ENCODE assay signal across 8 cellular contexts in genomic region chr19:1865172-1866010, GRCh38. TPM values are rescaled to one million over a fixed set of nuclear protein-coding genes. Genes with fewer than 3 reads are reported as not detected.
DNase-seq lines count a peak whose midpoint lies in the region; ATAC-seq and TF ChIP-seq lines count a peak whose summit lies in the region.

No MANE protein-coding gene starts in this region.

- TF ChIP-seq CTCF in Loucy (conservative IDR thresholded peaks at IDR 0.05; ENCODE audit: low read length) (no peak), coronary artery (IDR thresholded peaks at IDR 0.05) (no peak), neural progenitor cell (IDR thresholded peaks at IDR 0.05) (no peak)

- H3K9me2 ChIP-seq in Loucy (replicated peaks; ENCODE audit: low read depth, low read length) = no peaks in the 10 kb centered on the region

- H3K79me2 ChIP-seq in Loucy (ENCODE audit: insufficient read depth, low read length) (peaks cover 35% of the 10 kb centered on the region), neural progenitor cell (ENCODE audit: low read depth) (peaks cover 18% of the 10 kb centered on the region)

- peak overlapping the region; percentile 79 for H3K4me3 Mint-ChIP-seq in neural progenitor cell

- H3K4me1 ChIP-seq in BLaER1 (peaks cover 43% of the 10 kb centered on the region), Loucy (ENCODE audit: insufficient read depth, low read length, poor library complexity, severe bottlenecking) (peaks cover 11% of the 10 kb centered on the region), neural progenitor cell (peaks cover 15% of the 10 kb centered on the region)

- H3K9me3 ChIP-seq in BLaER1 = no peaks in the 10 kb centered on the region
- H3K9me3 ChIP-seq in Loucy (ENCODE audit: insufficient read depth, low read depth, low read length) = no peaks in the 10 kb centered on the region
- no peaks in the 10 kb centered on the region for H3K9me3 ChIP-seq in neural progenitor cell (ENCODE audit: low read depth)

- H3K36me3 Mint-ChIP-seq in neural progenitor cell = no peaks in the 10 kb centered on the region

- H3K4me3 ChIP-seq in BLaER1 (peak overlapping the region; percentile 96), Loucy (ENCODE audit: low read length, poor library complexity, severe bottlenecking) (peak overlapping the region; percentile 91), coronary artery (peak overlapping the region; percentile 97), neural progenitor cell (peak overlapping the region; percentile 69)

- H2AFZ ChIP-seq in Loucy (ENCODE audit: low read length) = no peak overlapping the region
- no peak overlapping the region for H2AFZ ChIP-seq in neural progenitor cell (replicated peaks)

- H3K9ac ChIP-seq in BLaER1 (peak overlapping the region; percentile 96), Loucy (ENCODE audit: low read depth, low read length, poor library complexity, severe bottlenecking) (peak overlapping the region; percentile 94), neural progenitor cell (peak overlapping the region; percentile 38)

- H3K36me3 ChIP-seq in BLaER1 (peaks cover 5% of the 10 kb centered on the region), Loucy (ENCODE audit: insufficient read depth, low read length) (no peaks in the 10 kb centered on the region), neural progenitor cell (no peaks in the 10 kb centered on the region)

- peaks cover 12% of the 10 kb centered on the region for H3K27me3 Mint-ChIP-seq in neural progenitor cell (ENCODE audit: insufficient read depth, low read depth)

- ATAC-seq in GM21367 (IDR thresholded peaks at IDR 0.05; ENCODE audit: unreplicated experiment) (no peak), GM21423 (IDR thresholded peaks at IDR 0.05; ENCODE audit: unreplicated experiment) (no peak)

- H3F3A ChIP-seq in Loucy (ENCODE audit: low read depth) (no peaks in the 10 kb centered on the region), neural progenitor cell (ENCODE audit: low read depth) (peaks cover 44% of the 10 kb centered on the region)

- H3K27ac ChIP-seq in BLaER1 (peak overlapping the region; percentile 98), coronary artery (peak overlapping the region; percentile 82 to 95), neural progenitor cell (no peak overlapping the region)

- no peak overlapping the region for H3K27ac Mint-ChIP-seq in neural progenitor cell

- peaks cover 17% of the 10 kb centered on the region for H3K4me1 Mint-ChIP-seq in neural progenitor cell

- peak; percentile 75 for DNase-seq in coronary artery (ENCODE audit: low spot score)
- no peak for DNase-seq in neural progenitor cell (ENCODE audit: low spot score)
- DNase-seq in NCI-H345 (lab: John Stamatoyannopoulos, UW) = no peak
- no peak for DNase-seq in activated CD4-positive, alpha-beta T cell treated with anti-CD3 and anti-CD28 coated beads, Interleukin-2, amount 50 U/mL, for 48 hours

- no peaks in the 10 kb centered on the region for H3K9me3 Mint-ChIP-seq in neural progenitor cell

- H3K27me3 ChIP-seq in BLaER1 (no peaks in the 10 kb centered on the region), Loucy (ENCODE audit: insufficient read depth, low read length, poor library complexity, severe bottlenecking) (no peaks in the 10 kb centered on the region), neural progenitor cell (peaks cover 25% of the 10 kb centered on the region)

- H3K4me2 ChIP-seq in BLaER1 (peak overlapping the region; percentile 93), Loucy (ENCODE audit: low read depth, low read length, poor library complexity, severe bottlenecking) (peak overlapping the region; percentile 79), neural progenitor cell (peak overlapping the region; percentile 83)

- peaks cover 22% of the 10 kb centered on the region for H4K20me1 ChIP-seq in BLaER1
- H4K20me1 ChIP-seq in Loucy (ENCODE audit: insufficient read depth, low read length, poor library complexity, severe bottlenecking) = peaks cover 21% of the 10 kb centered on the region
- peaks cover 22% of the 10 kb centered on the region for H4K20me1 ChIP-seq in neural progenitor cell (ENCODE audit: low read depth)

RNA-seq across cellular contexts. Expression of gene KLF16, which starts 2.0 kb away (rescaled TPM):
- total RNA-seq in neural progenitor cell (ENCODE audit: low replicate concordance) = 1.0 and 4.8 TPM in 2 replicates

RNA-seq across cellular contexts. Expression of gene REXO1, which starts 17.1 kb away (rescaled TPM):
- total RNA-seq in neural progenitor cell (ENCODE audit: low replicate concordance) = 12.8 and 38.7 TPM in 2 replicates

RNA-seq across cellular contexts. Expression of gene ABHD17A, which starts 19.9 kb away (rescaled TPM):
- total RNA-seq in neural progenitor cell (ENCODE audit: low replicate concordance) = 20.2 and 87.0 TPM in 2 replicates

RNA-seq across cellular contexts. Expression of gene ADAT3, which starts 39.8 kb away (rescaled TPM):
- total RNA-seq in neural progenitor cell (ENCODE audit: low replicate concordance) = 2.4 and 6.5 TPM in 2 replicates

RNA-seq across cellular contexts. Expression of gene SCAMP4, which starts 39.8 kb away (rescaled TPM):
- total RNA-seq in neural progenitor cell (ENCODE audit: low replicate concordance) = 11.5 and 67.6 TPM in 2 replicates

Comparison
In these comparisons a context has a peak if more than half of its experiments do, and no peak if none do; other contexts are left out.
1. H3K9ac ChIP-seq: peak in every context shown above with its lines; median percentile 96 in BLaER1; 94 in Loucy; 38 in neural progenitor cell.